In genomic region chr15:23687143-23687470, GRCh38 we compare ENCODE assay signal across 7 cellular contexts. TPM values are rescaled to one million over a fixed set of nuclear protein-coding genes. Genes with fewer than 3 reads are reported as not detected.
DNase-seq lines count a peak whose midpoint lies in the region; ATAC-seq lines count a peak whose summit lies in the region.

NDN (minus strand) TSS chr15:23687305; CDS start chr15:23687217, 88 bp downstream.

- H3K27me3 ChIP-seq in iPS-18a (ENCODE audit: control insufficient read depth, insufficient read depth, low read length) (no peaks in the 10 kb centered on the region), skeletal muscle satellite cell (ENCODE audit: control insufficient read depth, insufficient read depth, low read length) (no peaks in the 10 kb centered on the region)

- peak within 1 kb of the TSS; percentile 76 for H3K4me2 ChIP-seq in skeletal muscle satellite cell (ENCODE audit: low read length)

- H3K36me3 ChIP-seq in iPS-18a (ENCODE audit: control insufficient read depth, low read depth, low read length) (no peaks in the 10 kb centered on the region), skeletal muscle satellite cell (ENCODE audit: insufficient read depth, low read length) (no peaks in the 10 kb centered on the region)

- H3K27ac ChIP-seq in iPS-18a (ENCODE audit: low read length), result no peak within 1 kb of the TSS

- ATAC-seq in HG02678 (IDR thresholded peaks at IDR 0.05; ENCODE audit: unreplicated experiment), result no peak
- no peak for ATAC-seq in GM18861 (IDR thresholded peaks at IDR 0.05; ENCODE audit: unreplicated experiment)
- no peak for ATAC-seq in GM21390 (IDR thresholded peaks at IDR 0.05; ENCODE audit: unreplicated experiment)

- peak within 1 kb of the TSS; percentile 61 for H3K4me3 ChIP-seq in Jurkat, Clone E6-1 (ENCODE audit: low read length)
- H3K4me3 ChIP-seq in iPS-18a (ENCODE audit: low read length) (peak within 1 kb of the TSS; percentile 69), skeletal muscle satellite cell (ENCODE audit: low read length) (peak within 1 kb of the TSS; percentile 65)

- H3K4me1 ChIP-seq in iPS-18a (ENCODE audit: control insufficient read depth, low read depth, low read length) (peaks cover 7% of the 10 kb centered on the region), skeletal muscle satellite cell (ENCODE audit: control insufficient read depth, insufficient read depth, low read length) (no peaks in the 10 kb centered on the region)

- H3K9ac ChIP-seq in iPS-18a (ENCODE audit: low read length) (no peak within 1 kb of the TSS), skeletal muscle satellite cell (ENCODE audit: low read depth, low read length) (no peak within 1 kb of the TSS)

- H3K9me3 ChIP-seq in iPS-18a (ENCODE audit: control insufficient read depth, low read depth, low read length) (peaks cover 16% of the 10 kb centered on the region), skeletal muscle satellite cell (replicated peaks; ENCODE audit: low read length) (peaks cover 7% of the 10 kb centered on the region)

- peak; percentile 37 for DNase-seq in Jurkat, Clone E6-1 (ENCODE audit: low read depth, low spot score)
- DNase-seq in astrocyte of the hippocampus (ENCODE audit: low read depth, low spot score), result peak; percentile 82

RNA-seq across cellular contexts. Expression of gene NDN, which starts in this region (rescaled TPM):
- 30.6 TPM for polyA plus RNA-seq in Jurkat, Clone E6-1 (2012; ENCODE audit: insufficient read depth, insufficient read length)
- total RNA-seq in skeletal muscle satellite cell (2012; rRNA removed), result 57.8 and 59.6 TPM in 2 replicates
